Comparison of ENCODE assay signal across 1 cellular context in genomic region chr10:86779267-86780017, GRCh38.
TF ChIP-seq lines count a peak whose summit lies in the region.

No MANE protein-coding gene starts in this region.

TF ChIP-seq in HepG2, 621 proteins besides CTCF, POLR2A, EP300 and RAD21 (continued from another document):
- TF ChIP-seq, protein P1, sequence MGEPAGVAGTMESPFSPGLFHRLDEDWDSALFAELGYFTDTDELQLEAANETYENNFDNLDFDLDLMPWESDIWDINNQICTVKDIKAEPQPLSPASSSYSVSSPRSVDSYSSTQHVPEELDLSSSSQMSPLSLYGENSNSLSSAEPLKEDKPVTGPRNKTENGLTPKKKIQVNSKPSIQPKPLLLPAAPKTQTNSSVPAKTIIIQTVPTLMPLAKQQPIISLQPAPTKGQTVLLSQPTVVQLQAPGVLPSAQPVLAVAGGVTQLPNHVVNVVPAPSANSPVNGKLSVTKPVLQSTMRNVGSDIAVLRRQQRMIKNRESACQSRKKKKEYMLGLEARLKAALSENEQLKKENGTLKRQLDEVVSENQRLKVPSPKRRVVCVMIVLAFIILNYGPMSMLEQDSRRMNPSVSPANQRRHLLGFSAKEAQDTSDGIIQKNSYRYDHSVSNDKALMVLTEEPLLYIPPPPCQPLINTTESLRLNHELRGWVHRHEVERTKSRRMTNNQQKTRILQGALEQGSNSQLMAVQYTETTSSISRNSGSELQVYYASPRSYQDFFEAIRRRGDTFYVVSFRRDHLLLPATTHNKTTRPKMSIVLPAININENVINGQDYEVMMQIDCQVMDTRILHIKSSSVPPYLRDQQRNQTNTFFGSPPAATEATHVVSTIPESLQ (CRISPR knock-in tag; conservative IDR thresholded peaks at IDR 0.05): no peak
- no peak for TF ChIP-seq NR2F1 (CRISPR knock-in tag; IDR thresholded peaks at IDR 0.05)
- no peak for TF ChIP-seq ZNF678 (CRISPR knock-in tag; IDR thresholded peaks at IDR 0.05)
- TF ChIP-seq NR2F6 (IDR thresholded peaks at IDR 0.05): no peak
- TF ChIP-seq NR2F6 (CRISPR knock-in tag; IDR thresholded peaks at IDR 0.05): no peak
- TF ChIP-seq ZNF770 (CRISPR knock-in tag; IDR thresholded peaks at IDR 0.05): peak; percentile 76
- no peak for TF ChIP-seq THAP8 (CRISPR knock-in tag; IDR thresholded peaks at IDR 0.05; ENCODE audit: borderline replicate concordance)
- TF ChIP-seq SRSF4 (IDR thresholded peaks at IDR 0.05; ENCODE audit: low read depth, low read length, poor library complexity, severe bottlenecking): no peak
- TF ChIP-seq KLF16 (CRISPR knock-in tag; IDR thresholded peaks at IDR 0.05): no peak
- no peak for TF ChIP-seq BORCS8-MEF2B (CRISPR knock-in tag; IDR thresholded peaks at IDR 0.05)
- no peak for TF ChIP-seq ZNF562 (CRISPR knock-in tag; IDR thresholded peaks at IDR 0.05; ENCODE audit: borderline replicate concordance)
- no peak for TF ChIP-seq RAD51 (IDR thresholded peaks at IDR 0.05; ENCODE audit: borderline replicate concordance)
- peak; percentile 42; the same call in 1 of the 2 replicates for TF ChIP-seq ZNF460 (CRISPR knock-in tag; IDR thresholded peaks at IDR 0.05; ENCODE audit: borderline replicate concordance)
- TF ChIP-seq GMEB2 (CRISPR knock-in tag; IDR thresholded peaks at IDR 0.05; ENCODE audit: low read depth): no peak
- no peak for TF ChIP-seq NR2F2 (IDR thresholded peaks at IDR 0.05; ENCODE audit: borderline replicate concordance, low read depth)
- no peak for TF ChIP-seq ZNF205 (CRISPR knock-in tag; IDR thresholded peaks at IDR 0.05)
- no peak for TF ChIP-seq FOSL1 (CRISPR knock-in tag; IDR thresholded peaks at IDR 0.05; ENCODE audit: borderline replicate concordance)
- no peak for TF ChIP-seq ISL2 (CRISPR knock-in tag; IDR thresholded peaks at IDR 0.05)
- TF ChIP-seq ZSCAN31 (CRISPR knock-in tag; IDR thresholded peaks at IDR 0.05; ENCODE audit: low read depth): no peak
- no peak for TF ChIP-seq E2F1 (CRISPR knock-in tag; IDR thresholded peaks at IDR 0.05)
- no peak for TF ChIP-seq GFI1 (CRISPR knock-in tag; IDR thresholded peaks at IDR 0.05; ENCODE audit: borderline replicate concordance)
- TF ChIP-seq, protein P2, sequence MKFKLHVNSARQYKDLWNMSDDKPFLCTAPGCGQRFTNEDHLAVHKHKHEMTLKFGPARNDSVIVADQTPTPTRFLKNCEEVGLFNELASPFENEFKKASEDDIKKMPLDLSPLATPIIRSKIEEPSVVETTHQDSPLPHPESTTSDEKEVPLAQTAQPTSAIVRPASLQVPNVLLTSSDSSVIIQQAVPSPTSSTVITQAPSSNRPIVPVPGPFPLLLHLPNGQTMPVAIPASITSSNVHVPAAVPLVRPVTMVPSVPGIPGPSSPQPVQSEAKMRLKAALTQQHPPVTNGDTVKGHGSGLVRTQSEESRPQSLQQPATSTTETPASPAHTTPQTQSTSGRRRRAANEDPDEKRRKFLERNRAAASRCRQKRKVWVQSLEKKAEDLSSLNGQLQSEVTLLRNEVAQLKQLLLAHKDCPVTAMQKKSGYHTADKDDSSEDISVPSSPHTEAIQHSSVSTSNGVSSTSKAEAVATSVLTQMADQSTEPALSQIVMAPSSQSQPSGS (CRISPR knock-in tag; IDR thresholded peaks at IDR 0.05): no peak
- no peak for TF ChIP-seq FOXJ3 (CRISPR knock-in tag; IDR thresholded peaks at IDR 0.05; ENCODE audit: borderline replicate concordance)
- TF ChIP-seq ZMYM3 (CRISPR knock-in tag; IDR thresholded peaks at IDR 0.05): 0 out of 2 replicates have a peak, but pooled peaks have one; percentile 31
- TF ChIP-seq ZFY (CRISPR knock-in tag; IDR thresholded peaks at IDR 0.05): no peak
- TF ChIP-seq, protein P3, sequence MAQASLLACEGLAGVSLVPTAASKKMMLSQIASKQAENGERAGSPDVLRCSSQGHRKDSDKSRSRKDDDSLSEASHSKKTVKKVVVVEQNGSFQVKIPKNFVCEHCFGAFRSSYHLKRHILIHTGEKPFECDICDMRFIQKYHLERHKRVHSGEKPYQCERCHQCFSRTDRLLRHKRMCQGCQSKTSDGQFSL (CRISPR knock-in tag; IDR thresholded peaks at IDR 0.05): no peak
- no peak for TF ChIP-seq MED1 (CRISPR knock-in tag; IDR thresholded peaks at IDR 0.05)
- TF ChIP-seq KLF6 (CRISPR knock-in tag; IDR thresholded peaks at IDR 0.05): no peak
- TF ChIP-seq, protein P4, sequence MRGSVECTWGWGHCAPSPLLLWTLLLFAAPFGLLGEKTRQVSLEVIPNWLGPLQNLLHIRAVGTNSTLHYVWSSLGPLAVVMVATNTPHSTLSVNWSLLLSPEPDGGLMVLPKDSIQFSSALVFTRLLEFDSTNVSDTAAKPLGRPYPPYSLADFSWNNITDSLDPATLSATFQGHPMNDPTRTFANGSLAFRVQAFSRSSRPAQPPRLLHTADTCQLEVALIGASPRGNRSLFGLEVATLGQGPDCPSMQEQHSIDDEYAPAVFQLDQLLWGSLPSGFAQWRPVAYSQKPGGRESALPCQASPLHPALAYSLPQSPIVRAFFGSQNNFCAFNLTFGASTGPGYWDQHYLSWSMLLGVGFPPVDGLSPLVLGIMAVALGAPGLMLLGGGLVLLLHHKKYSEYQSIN (CRISPR knock-in tag; IDR thresholded peaks at IDR 0.05; ENCODE audit: borderline replicate concordance): no peak
- no peak for TF ChIP-seq ZNF546 (CRISPR knock-in tag; conservative IDR thresholded peaks at IDR 0.05)
